Comparison of ENCODE assay signal across 2 cellular contexts in genomic region chr17:48081858-48082257, GRCh38.
TF ChIP-seq lines count a peak whose summit lies in the region.

No MANE protein-coding gene starts in this region.

TF ChIP-seq in HepG2, 621 proteins besides CTCF, POLR2A, EP300 and RAD21:
- peak; percentile 84 for TF ChIP-seq ZNF121 (CRISPR knock-in tag; IDR thresholded peaks at IDR 0.05)
- TF ChIP-seq PAF1 (CRISPR knock-in tag; IDR thresholded peaks at IDR 0.05): no peak
- 0 out of 2 replicates have a peak, but pooled peaks have one; percentile 17 for TF ChIP-seq HIVEP1 (CRISPR knock-in tag; IDR thresholded peaks at IDR 0.05)

TF ChIP-seq in WTC11, 78 proteins besides CTCF, POLR2A, EP300 and RAD21:
- no peak for TF ChIP-seq ATF2 (CRISPR knock-in tag; IDR thresholded peaks at IDR 0.05; ENCODE audit: borderline replicate concordance, low read depth)
- no peak for TF ChIP-seq NR3C1 (CRISPR knock-in tag; conservative IDR thresholded peaks at IDR 0.05; ENCODE audit: low read depth)
- TF ChIP-seq E2F1 (CRISPR knock-in tag; IDR thresholded peaks at IDR 0.05): no peak
- no peak for TF ChIP-seq ZMAT4 (CRISPR knock-in tag; IDR thresholded peaks at IDR 0.05)
- TF ChIP-seq TEAD4 (CRISPR knock-in tag; IDR thresholded peaks at IDR 0.05): no peak
- peak; percentile 83 for TF ChIP-seq ZNF121 (CRISPR knock-in tag; IDR thresholded peaks at IDR 0.05)
- no peak for TF ChIP-seq IRF1 (CRISPR knock-in tag; IDR thresholded peaks at IDR 0.05)
- no peak for TF ChIP-seq NR2C2 (CRISPR knock-in tag; IDR thresholded peaks at IDR 0.05)
- no peak for TF ChIP-seq SMAD3 (CRISPR knock-in tag; IDR thresholded peaks at IDR 0.05; ENCODE audit: borderline replicate concordance)
TF ChIP-seq in WTC11: peak in this region for 1.
